Comparison of ENCODE assay signal across 1 cellular context in the genomic region with DNA sequence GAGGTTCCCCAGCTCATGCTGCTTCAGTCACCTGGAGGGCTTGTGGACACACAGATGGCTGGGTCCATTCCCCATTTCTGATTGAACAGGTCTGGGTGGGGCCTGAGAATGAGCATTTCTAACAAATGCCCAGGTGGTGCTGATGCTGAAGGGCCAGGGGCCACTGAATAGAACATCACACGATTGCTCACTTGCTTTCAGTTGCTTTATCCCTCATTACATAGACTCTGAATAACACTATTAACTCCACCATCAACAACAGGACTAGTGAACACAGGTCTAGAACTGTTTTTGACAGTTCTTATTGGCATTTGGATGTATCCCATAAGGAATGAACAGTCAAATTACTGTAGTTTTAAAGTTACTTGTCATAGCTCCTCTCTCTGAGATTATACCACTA.
TF ChIP-seq lines count a peak whose summit lies in the region.

No MANE protein-coding gene starts in this region.

TF ChIP-seq in GM12878, 131 proteins besides CTCF, POLR2A, EP300 and RAD21:
- TF ChIP-seq, protein P1, sequence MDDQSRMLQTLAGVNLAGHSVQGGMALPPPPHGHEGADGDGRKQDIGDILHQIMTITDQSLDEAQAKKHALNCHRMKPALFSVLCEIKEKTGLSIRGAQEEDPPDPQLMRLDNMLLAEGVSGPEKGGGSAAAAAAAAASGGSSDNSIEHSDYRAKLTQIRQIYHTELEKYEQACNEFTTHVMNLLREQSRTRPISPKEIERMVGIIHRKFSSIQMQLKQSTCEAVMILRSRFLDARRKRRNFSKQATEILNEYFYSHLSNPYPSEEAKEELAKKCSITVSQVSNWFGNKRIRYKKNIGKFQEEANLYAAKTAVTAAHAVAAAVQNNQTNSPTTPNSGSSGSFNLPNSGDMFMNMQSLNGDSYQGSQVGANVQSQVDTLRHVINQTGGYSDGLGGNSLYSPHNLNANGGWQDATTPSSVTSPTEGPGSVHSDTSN (IDR thresholded peaks at IDR 0.05; ENCODE audit: insufficient replicate concordance, low read depth, low read length) = no peak
TF ChIP-seq in GM12878: peak in this region for 0.
